13 cellular contexts compared by ENCODE assay signal in the genomic region with DNA sequence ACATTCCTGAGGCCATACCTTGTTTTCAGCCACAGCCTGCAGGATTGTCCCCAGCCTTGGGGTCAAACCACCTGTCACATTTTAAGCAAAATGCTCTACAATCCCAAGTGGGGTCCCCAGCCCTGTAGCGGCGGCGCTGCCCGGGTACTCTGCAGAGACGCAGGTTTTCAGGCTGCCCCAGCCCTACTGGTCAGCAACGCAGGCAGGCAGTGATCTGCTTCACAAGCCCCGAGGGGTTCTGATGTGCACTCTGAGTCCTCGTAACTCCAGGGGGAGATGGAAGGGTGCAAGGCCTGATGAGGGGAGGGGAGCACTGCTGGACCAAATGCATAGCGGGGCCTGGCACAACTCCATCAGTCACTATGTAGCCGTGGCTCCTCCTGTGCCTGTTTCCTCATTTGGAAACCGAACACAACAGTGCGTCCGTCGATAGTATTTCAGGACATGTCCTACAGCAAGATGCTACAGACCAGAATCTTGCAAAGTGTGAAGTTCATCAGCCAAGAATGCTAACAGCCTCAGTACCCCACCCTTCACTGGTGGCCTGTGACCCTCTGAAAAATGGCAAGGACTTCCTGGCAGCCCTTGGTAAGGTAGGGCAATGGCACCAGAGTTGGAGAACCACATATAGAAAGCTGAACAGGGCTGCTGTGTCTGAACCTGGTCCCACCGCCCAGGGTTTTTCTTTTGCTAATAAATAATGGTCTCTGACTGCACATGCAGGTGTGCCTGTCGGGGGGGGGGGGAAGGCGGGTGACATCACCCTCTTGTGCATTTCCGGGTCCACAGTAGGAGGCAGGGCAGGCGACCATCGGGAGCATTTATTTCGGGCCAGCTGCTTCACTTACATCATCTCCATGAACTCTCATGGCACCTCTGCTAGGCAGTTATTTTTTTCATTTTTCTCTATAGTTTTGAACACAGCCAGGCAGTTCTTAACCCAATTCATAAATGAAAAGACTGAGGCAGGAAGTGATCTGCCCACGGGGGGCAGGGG. TPM values are rescaled to one million over a fixed set of nuclear protein-coding genes. Genes with fewer than 3 reads are reported as not detected.
DNase-seq lines count a peak whose midpoint lies in the region; ATAC-seq and TF ChIP-seq lines count a peak whose summit lies in the region.
"Had no signal": no experiment of that assay in that cellular context is flagged by ENCODE, and none has a peak within 500 bp of the region (broad histone marks: within the 10 kb centered on the region; RNA-seq: fewer than 3 reads in every experiment).

No MANE protein-coding gene starts in this region.

- no peaks in the 10 kb centered on the region for H3K4me1 Mint-ChIP-seq in activated naive CD4-positive, alpha-beta T cell treated with anti-CD3 and anti-CD28 coated beads, Interleukin-2, amount 10 ng/mL, durations not matched to agents 7 days and 5 days
- peaks cover 0 to 4% of the 10 kb centered on the region in 2 donors for H3K4me1 Mint-ChIP-seq in stimulated activated naive B cell treated with anti-CD40 and anti-IgM and Interleukin-4, amounts not matched to agents 10 μg/mL and 1 μg/mL and 100 μg/mL, for 72 hours
- H3K4me1 Mint-ChIP-seq: T-cell had no signal

- H2AFZ ChIP-seq in Karpas-422 (ENCODE audit: low read length), result no peak overlapping the region

- H3K36me3 Mint-ChIP-seq in activated naive CD4-positive, alpha-beta T cell treated with anti-CD3 and anti-CD28 coated beads, Interleukin-2, amount 10 ng/mL, durations not matched to agents 7 days and 5 days, result peaks cover 7% of the 10 kb centered on the region
- peaks cover 17 to 18% of the 10 kb centered on the region in 2 donors for H3K36me3 Mint-ChIP-seq in stimulated activated naive B cell treated with anti-CD40 and anti-IgM and Interleukin-4, amounts not matched to agents 10 μg/mL and 1 μg/mL and 100 μg/mL, for 72 hours

- H3K4me1 ChIP-seq in Karpas-422 (ENCODE audit: low read length), result no peaks in the 10 kb centered on the region
- H3K4me1 ChIP-seq: gastroesophageal sphincter, testis had no signal

- no peak overlapping the region for H3K4me3 Mint-ChIP-seq in activated naive CD4-positive, alpha-beta T cell treated with anti-CD3 and anti-CD28 coated beads, Interleukin-2, amount 10 ng/mL, durations not matched to agents 7 days and 5 days
- H3K4me3 Mint-ChIP-seq in stimulated activated naive B cell treated with anti-CD40 and anti-IgM and Interleukin-4, amounts not matched to agents 10 μg/mL and 1 μg/mL and 100 μg/mL, for 72 hours, result no peak overlapping the region
- H3K4me3 Mint-ChIP-seq: T-cell had no signal

- ATAC-seq in stimulated activated naive B cell treated with anti-CD40 and anti-IgM and Interleukin-4, amounts not matched to agents 10 μg/mL and 1 μg/mL and 100 μg/mL, for 72 hours (replicated peaks), result peak in 1 of 2 donors; percentile 24
- ATAC-seq in HG03025 (IDR thresholded peaks at IDR 0.05; ENCODE audit: low FRiP score, unreplicated experiment), result no peak
- ATAC-seq: gastroesophageal sphincter had no signal

- H3K36me3 ChIP-seq in Karpas-422 (ENCODE audit: insufficient read depth, low read length), result peaks cover 11% of the 10 kb centered on the region; the same call in 1 of the 2 replicates

- H3K4me3 ChIP-seq in epithelial cell of esophagus (ENCODE audit: low read length) (no peak overlapping the region), Karpas-422 (ENCODE audit: low read length) (no peak overlapping the region)
- H3K4me3 ChIP-seq: BLaER1 treated with 17β-estradiol and CSF1 and Interleukin-3, amounts not matched to agents 10 nM and 100 nM; gastroesophageal sphincter; testis had no signal

- H3K4me2 ChIP-seq in Karpas-422 (ENCODE audit: low read depth, low read length, poor library complexity, severe bottlenecking), result no peak overlapping the region

- no peaks in the 10 kb centered on the region for H3K27me3 ChIP-seq in Karpas-422 (ENCODE audit: low read length)
- H3K27me3 ChIP-seq: BLaER1 treated with 17β-estradiol and CSF1 and Interleukin-3, amounts not matched to agents 10 nM and 100 nM; gastroesophageal sphincter; testis had no signal

- CTCF ChIA-PET in activated naive CD4-positive, alpha-beta T cell treated with anti-CD3 and anti-CD28 coated beads, Interleukin-2, amount 10 ng/mL, durations not matched to agents 7 days and 5 days (lab: Charles Lee), result no interaction called here

- no peak for TF ChIP-seq CTCF in epithelial cell of esophagus (IDR thresholded peaks at IDR 0.05; ENCODE audit: insufficient read depth, low read depth, low read length, missing control alignments)

- no peak overlapping the region for H3K27ac ChIP-seq in Karpas-422 (ENCODE audit: low read length)
- H3K27ac ChIP-seq: BLaER1 treated with 17β-estradiol and CSF1 and Interleukin-3, amounts not matched to agents 10 nM and 100 nM; gastroesophageal sphincter; testis had no signal

- no peaks in the 10 kb centered on the region for H3K27me3 Mint-ChIP-seq in activated naive CD4-positive, alpha-beta T cell treated with anti-CD3 and anti-CD28 coated beads, Interleukin-2, amount 10 ng/mL, durations not matched to agents 7 days and 5 days
- peaks cover 0 to 4% of the 10 kb centered on the region in 2 donors for H3K27me3 Mint-ChIP-seq in stimulated activated naive B cell treated with anti-CD40 and anti-IgM and Interleukin-4, amounts not matched to agents 10 μg/mL and 1 μg/mL and 100 μg/mL, for 72 hours

- no peaks in the 10 kb centered on the region for H3K9me3 Mint-ChIP-seq in activated naive CD4-positive, alpha-beta T cell treated with anti-CD3 and anti-CD28 coated beads, Interleukin-2, amount 10 ng/mL, durations not matched to agents 7 days and 5 days
- H3K9me3 Mint-ChIP-seq in stimulated activated naive B cell treated with anti-CD40 and anti-IgM and Interleukin-4, amounts not matched to agents 10 μg/mL and 1 μg/mL and 100 μg/mL, for 72 hours, result no peaks in the 10 kb centered on the region
- H3K9me3 Mint-ChIP-seq: T-cell had no signal

- H3K79me2 ChIP-seq in Karpas-422 (ENCODE audit: low read length), result no peaks in the 10 kb centered on the region

- H3K9me3 ChIP-seq in Karpas-422 (ENCODE audit: low read length), result no peaks in the 10 kb centered on the region
- H3K9me3 ChIP-seq: BLaER1 treated with 17β-estradiol and CSF1 and Interleukin-3, amounts not matched to agents 10 nM and 100 nM; gastroesophageal sphincter; testis had no signal

- H4K20me1 ChIP-seq in Karpas-422 (ENCODE audit: insufficient read depth, low read depth, low read length), result no peaks in the 10 kb centered on the region

- no peak overlapping the region for H3K9ac ChIP-seq in Karpas-422 (ENCODE audit: low read length)
- H3K9ac ChIP-seq: BLaER1 treated with 17β-estradiol and CSF1 and Interleukin-3, amounts not matched to agents 10 nM and 100 nM had no signal

- H3K27ac Mint-ChIP-seq in activated naive CD4-positive, alpha-beta T cell treated with anti-CD3 and anti-CD28 coated beads, Interleukin-2, amount 10 ng/mL, durations not matched to agents 7 days and 5 days, result peak overlapping the region; percentile 67
- H3K27ac Mint-ChIP-seq in stimulated activated naive B cell treated with anti-CD40 and anti-IgM and Interleukin-4, amounts not matched to agents 10 μg/mL and 1 μg/mL and 100 μg/mL, for 72 hours, result peak overlapping the region; percentile 27
- H3K27ac Mint-ChIP-seq: T-cell had no signal

- no peak for DNase-seq in activated naive CD4-positive, alpha-beta T cell treated with anti-CD3 and anti-CD28 coated beads, Interleukin-2, amount 10 ng/mL, durations not matched to agents 7 days and 5 days
- DNase-seq in activated naive CD4-positive, alpha-beta T cell treated with Interleukin-2 at 50 U/mL for 16 hours, result no peak
- DNase-seq in NCI-H345 treated with DMSO at 0.1 percent for 48 hours (lab: John Stamatoyannopoulos, UW; ENCODE audit: unreplicated experiment) (peak; percentile 62), epithelial cell of esophagus (ENCODE audit: low read depth) (peak; percentile 30), Karpas-422 (no peak)
- no peak for DNase-seq in stimulated activated naive B cell treated with anti-CD40 and anti-IgM and Interleukin-4, amounts not matched to agents 10 μg/mL and 1 μg/mL and 100 μg/mL, for 72 hours
- no peak for DNase-seq in stimulated activated CD4-positive, alpha-beta T cell treated with anti-CD3 and anti-CD28 coated beads, Interleukin-2, amount 100 ng/mL, for 48 hours
- DNase-seq: central memory CD4-positive, alpha-beta T cell; T-cell; testis had no signal

- no peaks in the 10 kb centered on the region for H3K9me2 ChIP-seq in Karpas-422 (replicated peaks; ENCODE audit: insufficient read depth, low read length)

RNA-seq across cellular contexts. Expression of gene TFCP2L1, which starts 50.6 kb away (rescaled TPM):
- not detected in 2 replicates for total RNA-seq in Karpas-422 (2014; rRNA removed; shearing (Covaris generic); ENCODE audit: low replicate concordance)

Comparison
In these comparisons a context has a peak if more than half of its experiments do, and no peak if none do; other contexts are left out.
1. DNase-seq: peak in NCI-H345 treated with DMSO at 0.1 percent for 48 hours (single experiment) and epithelial cell of esophagus (single experiment); none in activated naive CD4-positive, alpha-beta T cell treated with anti-CD3 and anti-CD28 coated beads, Interleukin-2, amount 10 ng/mL, durations not matched to agents 7 days and 5 days (single experiment), activated naive CD4-positive, alpha-beta T cell treated with Interleukin-2 at 50 U/mL for 16 hours (single experiment), stimulated activated naive B cell treated with anti-CD40 and anti-IgM and Interleukin-4, amounts not matched to agents 10 μg/mL and 1 μg/mL and 100 μg/mL, for 72 hours (single experiment), stimulated activated CD4-positive, alpha-beta T cell treated with anti-CD3 and anti-CD28 coated beads, Interleukin-2, amount 100 ng/mL, for 48 hours (0 of 2) and Karpas-422 (single experiment).